10 cellular contexts compared by ENCODE assay signal in the genomic region with DNA sequence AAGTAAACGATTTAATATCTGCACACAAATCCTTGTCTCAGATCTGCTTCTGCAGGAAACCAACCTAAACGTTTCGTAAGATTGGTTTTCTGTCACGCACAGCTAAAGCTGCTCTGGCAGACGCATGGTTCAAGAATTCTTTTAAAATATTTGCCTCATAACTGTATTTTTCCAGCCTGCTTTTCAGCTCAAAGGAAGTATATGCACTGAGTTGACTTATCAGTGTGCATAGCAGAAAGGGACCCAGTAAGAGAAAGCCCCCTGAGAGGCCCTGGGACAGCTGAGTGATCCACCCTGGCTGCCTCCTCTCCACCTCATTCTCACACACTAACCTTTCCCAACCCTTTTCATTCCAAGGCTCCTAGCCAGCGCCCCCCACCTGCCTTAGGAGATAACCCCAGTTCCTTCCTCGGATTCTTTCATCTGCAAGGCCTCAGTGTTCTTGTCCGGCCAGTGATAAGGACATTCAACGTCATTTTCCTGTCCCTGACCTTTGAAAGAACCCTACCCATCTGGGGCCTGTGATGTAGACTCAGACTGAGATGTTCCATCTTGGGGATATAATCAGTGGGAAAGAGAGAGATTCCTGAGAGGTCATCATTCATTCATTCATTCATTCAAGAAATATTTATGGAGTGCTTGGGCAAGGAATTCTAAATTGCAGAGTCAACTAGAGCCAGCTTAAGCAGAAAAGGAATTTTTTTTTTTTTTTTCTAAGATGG. TPM values are rescaled to one million over a fixed set of nuclear protein-coding genes. Genes with fewer than 3 reads are reported as not detected.
A peak's percentile ranks its signal among the peaks of the same experiment; 100 is the strongest.
DNase-seq lines count a peak whose midpoint lies in the region; ATAC-seq lines count a peak whose summit lies in the region.
"Had no signal": no experiment of that assay in that cellular context is flagged by ENCODE, and none has a peak within 500 bp of the region (broad histone marks: within the 10 kb centered on the region; RNA-seq: fewer than 3 reads in every experiment).

No MANE protein-coding gene starts in this region.

- DNase-seq in Right ventricle myocardium inferior (ENCODE audit: missing footprints) (no peak), cardiac septum (ENCODE audit: low spot score) (no peak), amniotic epithelial cell (ENCODE audit: low read depth) (peak; percentile 100), iris pigment epithelial cell (ENCODE audit: low read depth) (peak; percentile 94), NCI-H2196 treated with DMSO at 0.1 percent for 48 hours (lab: John Stamatoyannopoulos, UW; ENCODE audit: unreplicated experiment) (no peak)
- DNase-seq: activated T-cell treated with anti-CD3 and anti-CD28 coated beads, Interleukin-2, amount 50 U/mL, for 72 hours; naive B cell had no signal

- peak; percentile 42 for ATAC-seq in Right ventricle myocardium inferior
- no peak for ATAC-seq in GM21825 (IDR thresholded peaks at IDR 0.05; ENCODE audit: unreplicated experiment)
- ATAC-seq in HG03039 (IDR thresholded peaks at IDR 0.05; ENCODE audit: unreplicated experiment) = no peak
- no peak for ATAC-seq in GM19452 (IDR thresholded peaks at IDR 0.05; ENCODE audit: unreplicated experiment)
- ATAC-seq: activated T-cell treated with anti-CD3 and anti-CD28 coated beads, Interleukin-2, amount 50 U/mL, for 72 hours had no signal

- intact Hi-C loops in Right ventricle myocardium inferior (cut with DNase I) (no loop called here), cardiac septum (cut with DNase I) (no loop called here)

RNA-seq across cellular contexts. Expression of a gene that starts 22.4 kb away (rescaled TPM):
- 4.7 TPM for total RNA-seq in Right ventricle myocardium inferior
- total RNA-seq in cardiac septum = 7.2 TPM

Comparison
In these comparisons a context has a peak if more than half of its experiments do, and no peak if none do; other contexts are left out.
1. DNase-seq: peak in amniotic epithelial cell (single experiment) and iris pigment epithelial cell (single experiment); none in Right ventricle myocardium inferior (single experiment), cardiac septum (single experiment) and NCI-H2196 treated with DMSO at 0.1 percent for 48 hours (single experiment).